ENCODE assay signal across 8 cellular contexts in genomic region chr1:67853704-67854103, GRCh38. TPM values are rescaled to one million over a fixed set of nuclear protein-coding genes. Genes with fewer than 3 reads are reported as not detected.
DNase-seq lines count a peak whose midpoint lies in the region; ATAC-seq and TF ChIP-seq lines count a peak whose summit lies in the region.

No MANE protein-coding gene starts in this region.

- H3K4me1 ChIP-seq in body of pancreas = peaks cover 6% of the 10 kb centered on the region
- H3K4me1 ChIP-seq in thyroid gland = peaks cover 5 to 10% of the 10 kb centered on the region in 2 donors

- CTCF ChIA-PET in T-cell (lab: Charles Lee) = no interaction called here

- TF ChIP-seq POLR2A in body of pancreas (IDR thresholded peaks at IDR 0.05) (no peak), thyroid gland (IDR thresholded peaks at IDR 0.05) (no peak)

- no peaks in the 10 kb centered on the region for H3K9me3 Mint-ChIP-seq in HFFc6
- no peaks in the 10 kb centered on the region for H3K9me3 Mint-ChIP-seq in T-cell
- H3K9me3 Mint-ChIP-seq in activated T-helper 17 cell treated with anti-CD3 and anti-CD28 coated beads, Interleukin-2, amount 50 U/mL, for 72 hours = no peaks in the 10 kb centered on the region

- H3K27me3 Mint-ChIP-seq in HFFc6 (ENCODE audit: insufficient read depth) (no peaks in the 10 kb centered on the region; the same call in none of the 2 replicates), T-cell (peaks cover 16 to 28% of the 10 kb centered on the region in 2 donors)
- H3K27me3 Mint-ChIP-seq in activated T-helper 17 cell treated with anti-CD3 and anti-CD28 coated beads, Interleukin-2, amount 50 U/mL, for 72 hours = peaks cover 31% of the 10 kb centered on the region

- no peaks in the 10 kb centered on the region for H3K27me3 ChIP-seq in body of pancreas
- H3K27me3 ChIP-seq in thyroid gland = no peaks in the 10 kb centered on the region

- H3K4me3 Mint-ChIP-seq in HFFc6 = no peak overlapping the region
- H3K4me3 Mint-ChIP-seq in T-cell = no peak overlapping the region
- no peak overlapping the region for H3K4me3 Mint-ChIP-seq in activated T-helper 17 cell treated with anti-CD3 and anti-CD28 coated beads, Interleukin-2, amount 50 U/mL, for 72 hours

- intact Hi-C loops in body of pancreas (cut with DNase I) (loop anchor here (5.0 kb wide), 1 partner anchor 259 kb away; no protein-coding TSS in a partner anchor), thyroid gland (cut with DNase I) (loop anchor here (10.0 kb wide), 1 partner anchor 261 kb away; no protein-coding TSS in a partner anchor)

- peak; percentile 25 for DNase-seq in Caki2 (ENCODE audit: low read depth)
- peak; percentile 66 for DNase-seq in HFFc6
- peak; percentile 74 to 89 for DNase-seq in NCI-H446 (lab: John Stamatoyannopoulos, UW)
- DNase-seq in body of pancreas = peak; percentile 48 to 67 (median 55)
- DNase-seq in islet precursor cell = peak; percentile 95
- peak; percentile 33 to 38 for DNase-seq in thyroid gland
- DNase-seq in T-cell = no peak

- in situ Hi-C loops in Caki2 (cut with HindIII; ENCODE audit: low pct_unique_long_range_greater_than_20kb, low sequenced_read_pairs) = no loop called here

- H3K27ac Mint-ChIP-seq in HFFc6 = no peak overlapping the region
- no peak overlapping the region for H3K27ac Mint-ChIP-seq in T-cell
- H3K27ac Mint-ChIP-seq in activated T-helper 17 cell treated with anti-CD3 and anti-CD28 coated beads, Interleukin-2, amount 50 U/mL, for 72 hours = no peak overlapping the region

- 36 to 50% methylated on average over 2 of the region's 2 CpGs for WGBS in body of pancreas, 2 donors
- 24 to 50% methylated on average over 2 of the region's 2 CpGs for WGBS in thyroid gland, 2 donors

- POLR2A ChIA-PET in T-cell (lab: Charles Lee) = no interaction called here

- H3K36me3 Mint-ChIP-seq in HFFc6 (ENCODE audit: low read depth) (no peaks in the 10 kb centered on the region), T-cell (no peaks in the 10 kb centered on the region)
- H3K36me3 Mint-ChIP-seq in activated T-helper 17 cell treated with anti-CD3 and anti-CD28 coated beads, Interleukin-2, amount 50 U/mL, for 72 hours (ENCODE audit: low read depth) = no peaks in the 10 kb centered on the region

- H3K36me3 ChIP-seq in body of pancreas (replicated peaks in 1 of 2; ENCODE audit: insufficient read depth in 1 of 2, low read depth in 2 of 2) (no peaks in the 10 kb centered on the region), thyroid gland (no peaks in the 10 kb centered on the region)

- H3K4me3 ChIP-seq in body of pancreas (no peak overlapping the region), thyroid gland (replicated peaks in 1 of 3) (no peak overlapping the region)

- peak; percentile 96 for TF ChIP-seq CTCF in HFFc6 (IDR thresholded peaks at IDR 0.05)
- TF ChIP-seq CTCF in body of pancreas (IDR thresholded peaks at IDR 0.05) = peak; percentile 18 to 69 (median 55)
- peak in 2 of 6 experiments; percentile 30 to 42 for TF ChIP-seq CTCF in thyroid gland (IDR thresholded peaks at IDR 0.05)

- ATAC-seq in body of pancreas (peak; percentile 62), T-cell (replicated peaks in 1 of 4) (no peak)
- ATAC-seq in activated T-helper 17 cell treated with anti-CD3 and anti-CD28 coated beads, Interleukin-2, amount 50 U/mL, for 72 hours (replicated peaks) = no peak

- H3K4me1 Mint-ChIP-seq in HFFc6 (ENCODE audit: low read depth) (peaks cover 37% of the 10 kb centered on the region), T-cell (no peaks in the 10 kb centered on the region)
- H3K4me1 Mint-ChIP-seq in activated T-helper 17 cell treated with anti-CD3 and anti-CD28 coated beads, Interleukin-2, amount 50 U/mL, for 72 hours = no peaks in the 10 kb centered on the region

- H3K27ac ChIP-seq in body of pancreas (no peak overlapping the region), thyroid gland (no peak overlapping the region)

- no peaks in the 10 kb centered on the region for H3K9me3 ChIP-seq in body of pancreas
- no peaks in the 10 kb centered on the region for H3K9me3 ChIP-seq in thyroid gland

RNA-seq across cellular contexts. Expression of gene GNG12, which starts 20.4 kb away (rescaled TPM):
- total RNA-seq in Caki2 (2014; rRNA removed; shearing (Covaris generic); ENCODE audit: low replicate concordance) = 41.9 and 60.4 TPM in 2 replicates
- total RNA-seq in HFFc6 (2021; fragmentation: NEBNext Ultra II Directional; extraction: Animal tissue kit (Norgen Biotek cat#: 25700)) = 100 to 1,000 TPM; 172 to 229 (median 198) TPM
- total RNA-seq in body of pancreas (10 to 100 TPM; 26.4 to 42.3 TPM), thyroid gland (100 to 1,000 TPM; 100 to 155 (median 127) TPM), T-cell (under 1 TPM in 3 of 5 donors, not detected in 2; 0.26 to 0.44 (median 0.35) TPM)
- total RNA-seq in activated T-helper 17 cell treated with anti-CD3 and anti-CD28 coated beads, Interleukin-2, amount 50 U/mL, for 72 hours = under 1 TPM; 0.13 to 0.34 TPM

Comparison
In these comparisons a context has a peak if more than half of its experiments do, and no peak if none do; other contexts are left out.
1. DNase-seq: peak in Caki2 (single experiment), HFFc6 (single experiment), NCI-H446 (2 of 2), body of pancreas (4 of 4), islet precursor cell (single experiment) and thyroid gland (2 of 2); none in T-cell (0 of 34).
2. RNA of gene GNG12, which starts 20.4 kb away (total RNA-seq): 172 to 229 TPM in HFFc6, 100 to 155 TPM in thyroid gland, 41.9 to 60.4 TPM in Caki2 and 26.4 to 42.3 TPM in body of pancreas; 0.13 to 0.34 TPM in activated T-helper 17 cell treated with anti-CD3 and anti-CD28 coated beads, Interleukin-2, amount 50 U/mL, for 72 hours and 0.26 to 0.44 TPM in T-cell; every median in the first group is over 10 times any median in the second.